8 cellular contexts compared by ENCODE assay signal in the genomic region with DNA sequence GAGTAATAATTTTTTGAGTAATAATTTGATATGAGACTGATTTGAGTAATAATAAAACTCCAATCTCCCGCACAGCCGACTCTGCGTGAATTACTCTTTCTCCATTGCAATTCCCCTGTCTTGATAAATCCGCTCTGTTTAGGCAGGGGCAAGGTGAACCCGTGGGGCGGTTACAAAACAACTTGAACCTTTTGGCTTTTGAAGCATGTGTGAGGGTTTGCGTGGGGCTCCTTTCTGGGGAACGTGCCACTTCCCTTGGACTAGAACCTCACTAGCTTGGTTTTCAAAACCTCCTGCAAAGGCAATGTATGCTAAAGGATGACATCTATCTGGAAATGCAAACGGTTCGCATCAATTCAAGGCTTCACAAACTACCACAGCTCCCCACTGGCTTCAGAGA. TPM values are rescaled to one million over a fixed set of nuclear protein-coding genes. Genes with fewer than 3 reads are reported as not detected.
DNase-seq lines count a peak whose midpoint lies in the region; ATAC-seq, FAIRE-seq and TF ChIP-seq lines count a peak whose summit lies in the region.

No MANE protein-coding gene starts in this region.

- H3K4me2 ChIP-seq in K562 (ENCODE audit: insufficient read depth, low read length): peak overlapping the region; percentile 95

- no peak for TF ChIP-seq RAD21 in K562 (CRISPR knock-in tag; conservative IDR thresholded peaks at IDR 0.05 in 1 of 2, IDR thresholded peaks at IDR 0.05 in 1 of 2)

- H2AFZ ChIP-seq in K562 (ENCODE audit: low read depth, low read length): peak overlapping the region; percentile 97

- POLR2A ChIA-PET in K562 (lab: Yijun Ruan, JAX): interaction anchor here (0.5 to 3.3 kb wide), 14 partner anchors 9 to 333 kb away, joined by 3 to 24 read pairs (median 4); partner anchors contain the start of gene SOSTDC1

- peak overlapping the region; percentile 89 to 95; a peak in 3 of 4 replicates for H3K9ac ChIP-seq in K562 (ENCODE audit: insufficient read depth in 1 of 2, low read depth in 2 of 2, low read length in 2 of 2)

- H3K9me3 Mint-ChIP-seq in activated naive CD4-positive, alpha-beta T cell treated with anti-CD3 and anti-CD28 coated beads for 36 hours: peaks cover 1% of the 10 kb centered on the region
- H3K9me3 Mint-ChIP-seq in memory B cell: no peaks in the 10 kb centered on the region

- BruUV-seq in K562 (replicated peaks; lab: Mats Ljungman, UMichigan): TSS peak; percentile 47

- H3K27me3 Mint-ChIP-seq in activated naive CD4-positive, alpha-beta T cell treated with anti-CD3 and anti-CD28 coated beads for 36 hours (ENCODE audit: low read depth): no peaks in the 10 kb centered on the region
- no peaks in the 10 kb centered on the region for H3K27me3 Mint-ChIP-seq in memory B cell

- peak overlapping the region; percentile 66 for H3K4me3 ChIP-seq in K562
- H3K4me3 ChIP-seq in transverse colon: peak overlapping the region in 2 of 4 donors; percentile 60 to 69

- in situ Hi-C loops in K562 (cut with MboI): loop anchor here (5.0 kb wide), 1 partner anchor 153 kb away; no protein-coding TSS in a partner anchor
- in situ Hi-C loops in transverse colon (cut with MboI; ENCODE audit: low pct_ligation_motif_present in 1 of 4, low pct_unique_long_range_greater_than_20kb in 1 of 4, low sequenced_read_pairs in 3 of 4): no loop called here

- H3K27ac ChIP-seq in K562 (ENCODE audit: extremely low read depth, low read depth, low read length) (peak overlapping the region; percentile 97), transverse colon (peak overlapping the region; percentile 96 to 98 (median 97))

- peak; percentile 52 for FAIRE-seq in K562 (lab: Jason Lieb, UNC)

- ATAC-seq in K562 (peak; percentile 7), memory B cell (ENCODE audit: low read depth) (no peak)

- H3K4me1 ChIP-seq in K562 (replicated peaks in 1 of 2; ENCODE audit: control insufficient read depth in 2 of 2, insufficient read depth in 2 of 2, low read length in 2 of 2): peaks cover 23 to 53% of the 10 kb centered on the region in 2 experiments
- H3K4me1 ChIP-seq in transverse colon: peaks cover 13 to 26% (median 17%) of the 10 kb centered on the region in 4 donors

- H3K27ac Mint-ChIP-seq in activated naive CD4-positive, alpha-beta T cell treated with anti-CD3 and anti-CD28 coated beads for 36 hours: peak overlapping the region; percentile 89
- peak overlapping the region; percentile 88 for H3K27ac Mint-ChIP-seq in memory B cell

- peaks cover 73% of the 10 kb centered on the region for H3K79me2 ChIP-seq in K562 (ENCODE audit: control insufficient read depth, insufficient read depth, low read length)

- H3K4me1 Mint-ChIP-seq in activated naive CD4-positive, alpha-beta T cell treated with anti-CD3 and anti-CD28 coated beads for 36 hours (ENCODE audit: low read depth): peaks cover 13% of the 10 kb centered on the region
- H3K4me1 Mint-ChIP-seq in memory B cell: peaks cover 8% of the 10 kb centered on the region

- H3K36me3 Mint-ChIP-seq in activated naive CD4-positive, alpha-beta T cell treated with anti-CD3 and anti-CD28 coated beads for 36 hours (ENCODE audit: low read depth): no peaks in the 10 kb centered on the region
- no peaks in the 10 kb centered on the region for H3K36me3 Mint-ChIP-seq in memory B cell

- intact Hi-C loops in activated naive CD4-positive, alpha-beta T cell treated with anti-CD3 and anti-CD28 coated beads for 36 hours (cut with micrococcal nuclease): loop anchor here (1.0 to 5.0 kb wide), 6 partner anchors 200 to 877 kb away; partner anchors contain the start of genes AHR, ANKMY2 and TSPAN13
- intact Hi-C loops in K562 (cut with micrococcal nuclease) (loop anchor here (1.0 to 10.0 kb wide), 3 partner anchors 152 to 335 kb away; partner anchors contain the start of genes ANKMY2, BZW2 and TSPAN13), transverse colon (cut with DNase I; ENCODE audit: low total_unique reads) (no loop called here)

- CTCF ChIA-PET in activated naive CD4-positive, alpha-beta T cell treated with anti-CD3 and anti-CD28 coated beads for 36 hours (lab: Charles Lee): interaction anchor here (1.0 to 4.2 kb wide), 3 partner anchors 10 to 145 kb away, joined by 3 to 23 read pairs (median 18); no protein-coding TSS in a partner anchor
- CTCF ChIA-PET in K562 (lab: Yijun Ruan, JAX; ENCODE audit: low intra/inter-chr PET ratio): no interaction called here

- no peaks in the 10 kb centered on the region; the same call in 1 of the 2 replicates for H3K9me3 ChIP-seq in K562 (replicated peaks; ENCODE audit: control insufficient read depth, insufficient read depth, low read depth, low read length)
- no peaks in the 10 kb centered on the region for H3K9me3 ChIP-seq in transverse colon

- H4K20me1 ChIP-seq in K562 (replicated peaks; ENCODE audit: control insufficient read depth, insufficient read depth, low read length): no peaks in the 10 kb centered on the region

- TF ChIP-seq CTCF in K562 (IDR thresholded peaks at IDR 0.05 in 2 of 3, conservative IDR thresholded peaks at IDR 0.05 in 1 of 3; ENCODE audit: insufficient read depth in 2 of 3, low read depth in 1 of 3, low read length in 3 of 3) (no peak), transverse colon (IDR thresholded peaks at IDR 0.05) (no peak), GM10266 (IDR thresholded peaks at IDR 0.05; ENCODE audit: control insufficient read depth, insufficient read depth, low read depth, missing control alignments) (no peak)

- 1% methylated on average over 10 of the region's 10 CpGs for WGBS in K562 (ENCODE audit: insufficient coverage, low coverage, missing lambda C conversion rate)
- 78 to 80% methylated on average over 1 to 10 of the region's 10 CpGs for WGBS in transverse colon (ENCODE audit: low coverage in 1 of 2), 2 donors

- TF ChIP-seq EP300 in K562 (IDR thresholded peaks at IDR 0.05; ENCODE audit: low read length): no peak
- TF ChIP-seq EP300 in transverse colon (IDR thresholded peaks at IDR 0.05; ENCODE audit: low read depth): no peak

- no peak for DNase-seq in activated naive CD4-positive, alpha-beta T cell treated with anti-CD3 and anti-CD28 coated beads for 36 hours
- no peak for DNase-seq in activated naive CD4-positive, alpha-beta T cell treated with anti-CD3 and anti-CD28 coated beads, Interleukin-2, amount 50 U/mL, for 16 hours
- peak in 2 of 4 experiments; percentile 23 to 57 for DNase-seq in K562 (ENCODE audit: extremely low read depth in 1 of 4, low spot score in 3 of 4)
- no peak for DNase-seq in memory B cell (ENCODE audit: low spot score in 2 of 2)
- DNase-seq in transverse colon: no peak
- no peak for DNase-seq in NCI-H2107 (lab: John Stamatoyannopoulos, UW)
- no peak for DNase-seq in NCI-H345 treated with DMSO at 0.1 percent for 48 hours (lab: John Stamatoyannopoulos, UW; ENCODE audit: unreplicated experiment)
- no peak for DNase-seq in GM10266 (ENCODE audit: extremely low spot score)

- peak overlapping the region; percentile 92 for H3K4me3 Mint-ChIP-seq in activated naive CD4-positive, alpha-beta T cell treated with anti-CD3 and anti-CD28 coated beads for 36 hours
- no peak overlapping the region for H3K4me3 Mint-ChIP-seq in memory B cell

- no peaks in the 10 kb centered on the region for H3K9me1 ChIP-seq in K562 (ENCODE audit: control insufficient read depth, insufficient read depth, low read length)

- TF ChIP-seq POLR2A in K562 (conservative IDR thresholded peaks at IDR 0.05): no peak
- TF ChIP-seq POLR2A in transverse colon (IDR thresholded peaks at IDR 0.05): no peak

- H3K27me3 ChIP-seq in K562 (ENCODE audit: control insufficient read depth in 2 of 2, insufficient read depth in 2 of 2, low read length in 2 of 2): no peaks in the 10 kb centered on the region
- no peaks in the 10 kb centered on the region for H3K27me3 ChIP-seq in transverse colon

- H3K36me3 ChIP-seq in K562 (ENCODE audit: control insufficient read depth, insufficient read depth, low read length) (no peaks in the 10 kb centered on the region; the same call in 2 of the 3 replicates), transverse colon (no peaks in the 10 kb centered on the region)

RNA-seq across cellular contexts. Expression of gene CRPPA, which starts 1.5 kb away (rescaled TPM):
- total RNA-seq in activated naive CD4-positive, alpha-beta T cell treated with anti-CD3 and anti-CD28 coated beads for 36 hours: under 1 TPM; 0.37 to 0.38 TPM
- total RNA-seq in K562 (2011; cell fraction: chromatin; rRNA removed; ENCODE audit: low replicate concordance): 7.4 and 19.6 TPM in 2 replicates
- total RNA-seq in K562 (2011; cell fraction: nucleolus; rRNA removed): 3.8 and 3.9 TPM in 2 replicates
- total RNA-seq in K562 (2011; cell fraction: nucleoplasm; rRNA removed): 8.7 and 16.9 TPM in 2 replicates
- total RNA-seq in K562 (2014; rRNA removed) (5.9 and 6.6 TPM in 2 replicates), K562 (2014; rRNA removed; fragmentation: Illumina TruSeq; extraction: Trizol) (8.0 and 11.1 TPM in 2 replicates), K562 (2015; rRNA removed; fragmentation: Illumina TruSeq; extraction: Trizol) (13.3 and 14.4 TPM in 2 replicates), K562 (2021) (8.6 and 9.1 TPM in 2 replicates), transverse colon (1 to 10 TPM in 3 of 4 donors, under 1 TPM in 1; 0.80 to 2.6 (median 1.8) TPM)
- polyA plus RNA-seq in K562 (2011; rRNA removed) (5.5 and 7.8 TPM in 2 replicates), K562 (2014; fragmentation: Illumina TruSeq; extraction: Trizol) (4.2 and 4.3 TPM in 2 replicates), K562 (2014; fragmentation: Nextera tagmentation; extraction: Ambion mirVana) (1 to 10 TPM; 3.9 to 8.2 TPM), K562 (2014; rRNA removed) (3.4 and 5.1 TPM in 2 replicates)
- polyA plus RNA-seq in K562 (2011; cell fraction: cytosol; rRNA removed): 1.6 and 2.5 TPM in 2 replicates
- polyA plus RNA-seq in K562 (2011; cell fraction: nucleus; rRNA removed): 3.8 and 3.9 TPM in 2 replicates
- 7.4 and 8.8 TPM in 2 replicates for polyA plus RNA-seq in K562 (2012)
- 15.2 and 16.9 TPM in 2 replicates for polyA minus RNA-seq in K562 (2011; rRNA and poly(A)+ RNA removed)
- polyA minus RNA-seq in K562 (2011; cell fraction: cytosol; rRNA and poly(A)+ RNA removed): 4.2 and 4.9 TPM in 2 replicates
- polyA minus RNA-seq in K562 (2011; cell fraction: nucleus; rRNA and poly(A)+ RNA removed): 16.7 and 18.3 TPM in 2 replicates

RNA-seq across cellular contexts. Expression of gene SOSTDC1, which starts 45.7 kb away (rescaled TPM):
- not detected for total RNA-seq in activated naive CD4-positive, alpha-beta T cell treated with anti-CD3 and anti-CD28 coated beads for 36 hours
- 7.4 and 7.9 TPM in 2 replicates for total RNA-seq in K562 (2011; cell fraction: chromatin; rRNA removed; ENCODE audit: low replicate concordance)
- total RNA-seq in K562 (2011; cell fraction: nucleolus; rRNA removed): 9.5 and 11.5 TPM in 2 replicates
- 10.8 and 11.1 TPM in 2 replicates for total RNA-seq in K562 (2011; cell fraction: nucleoplasm; rRNA removed)
- total RNA-seq in K562 (2014; rRNA removed) (8.3 and 10.5 TPM in 2 replicates), K562 (2014; rRNA removed; fragmentation: Illumina TruSeq; extraction: Trizol) (15.0 and 15.1 TPM in 2 replicates), K562 (2015; rRNA removed; fragmentation: Illumina TruSeq; extraction: Trizol) (23.0 and 23.7 TPM in 2 replicates), K562 (2021) (8.8 and 12.0 TPM in 2 replicates), transverse colon (10 to 100 TPM in 1 of 4 donors, 1 to 10 TPM in 3; 1.5 to 23.2 (median 4.0) TPM)
- polyA plus RNA-seq in K562 (2011; rRNA removed) (5.8 and 15.9 TPM in 2 replicates), K562 (2014; fragmentation: Illumina TruSeq; extraction: Trizol) (15.3 and 18.4 TPM in 2 replicates), K562 (2014; fragmentation: Nextera tagmentation; extraction: Ambion mirVana) (10 to 100 TPM; 47.5 to 48.6 TPM), K562 (2014; rRNA removed) (9.8 and 10.1 TPM in 2 replicates)
- polyA plus RNA-seq in K562 (2011; cell fraction: cytosol; rRNA removed): 3.5 and 9.8 TPM in 2 replicates
- polyA plus RNA-seq in K562 (2011; cell fraction: nucleus; rRNA removed): 3.2 and 5.1 TPM in 2 replicates
- 17.5 and 63.6 TPM in 2 replicates for polyA plus RNA-seq in K562 (2012)
- polyA minus RNA-seq in K562 (2011; rRNA and poly(A)+ RNA removed): 4.2 and 12.0 TPM in 2 replicates
- 1.8 and 2.5 TPM in 2 replicates for polyA minus RNA-seq in K562 (2011; cell fraction: cytosol; rRNA and poly(A)+ RNA removed)
- 4.2 and 5.4 TPM in 2 replicates for polyA minus RNA-seq in K562 (2011; cell fraction: nucleus; rRNA and poly(A)+ RNA removed)
